Comparison of ENCODE assay signal across 1 cellular context in the genomic region with DNA sequence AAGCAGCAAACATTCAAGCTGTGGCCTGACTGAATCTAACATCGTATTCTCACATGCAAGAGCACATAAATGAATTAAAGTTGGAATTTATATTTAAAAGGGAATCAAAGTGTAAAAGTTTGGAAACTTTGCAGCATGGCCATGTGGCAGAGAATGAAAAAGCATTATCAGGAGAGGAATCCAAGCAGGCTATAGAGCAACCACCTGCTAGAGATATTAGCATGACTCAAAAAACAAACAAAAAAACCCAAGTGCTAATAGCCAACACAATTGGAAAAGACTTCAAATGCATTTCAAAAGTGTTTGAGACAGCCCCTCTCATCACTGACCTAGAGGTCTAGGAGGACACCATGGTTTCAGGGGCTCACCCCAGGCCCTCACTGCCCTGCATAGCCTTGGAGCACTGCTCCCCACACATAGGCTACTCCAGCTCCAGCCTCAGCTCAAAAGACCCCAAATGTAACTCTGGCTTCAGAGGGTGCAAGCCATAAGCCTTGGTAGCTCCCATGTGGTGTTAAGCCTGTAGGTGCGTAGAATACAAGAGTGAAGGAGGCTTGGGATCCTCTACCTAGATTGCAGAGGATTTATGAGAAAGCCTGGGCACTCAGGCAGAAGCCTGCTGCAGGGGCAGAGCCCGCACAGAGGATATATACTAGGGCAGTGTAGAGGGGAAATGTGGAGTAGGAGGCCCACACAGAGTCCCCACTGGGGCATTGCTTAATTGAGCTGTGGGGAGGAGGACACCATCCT.
TF ChIP-seq lines count a peak whose summit lies in the region.

No MANE protein-coding gene starts in this region.

TF ChIP-seq in liver, 16 proteins besides CTCF, POLR2A, EP300 and RAD21 (continued from another document):
- TF ChIP-seq, protein P1, sequence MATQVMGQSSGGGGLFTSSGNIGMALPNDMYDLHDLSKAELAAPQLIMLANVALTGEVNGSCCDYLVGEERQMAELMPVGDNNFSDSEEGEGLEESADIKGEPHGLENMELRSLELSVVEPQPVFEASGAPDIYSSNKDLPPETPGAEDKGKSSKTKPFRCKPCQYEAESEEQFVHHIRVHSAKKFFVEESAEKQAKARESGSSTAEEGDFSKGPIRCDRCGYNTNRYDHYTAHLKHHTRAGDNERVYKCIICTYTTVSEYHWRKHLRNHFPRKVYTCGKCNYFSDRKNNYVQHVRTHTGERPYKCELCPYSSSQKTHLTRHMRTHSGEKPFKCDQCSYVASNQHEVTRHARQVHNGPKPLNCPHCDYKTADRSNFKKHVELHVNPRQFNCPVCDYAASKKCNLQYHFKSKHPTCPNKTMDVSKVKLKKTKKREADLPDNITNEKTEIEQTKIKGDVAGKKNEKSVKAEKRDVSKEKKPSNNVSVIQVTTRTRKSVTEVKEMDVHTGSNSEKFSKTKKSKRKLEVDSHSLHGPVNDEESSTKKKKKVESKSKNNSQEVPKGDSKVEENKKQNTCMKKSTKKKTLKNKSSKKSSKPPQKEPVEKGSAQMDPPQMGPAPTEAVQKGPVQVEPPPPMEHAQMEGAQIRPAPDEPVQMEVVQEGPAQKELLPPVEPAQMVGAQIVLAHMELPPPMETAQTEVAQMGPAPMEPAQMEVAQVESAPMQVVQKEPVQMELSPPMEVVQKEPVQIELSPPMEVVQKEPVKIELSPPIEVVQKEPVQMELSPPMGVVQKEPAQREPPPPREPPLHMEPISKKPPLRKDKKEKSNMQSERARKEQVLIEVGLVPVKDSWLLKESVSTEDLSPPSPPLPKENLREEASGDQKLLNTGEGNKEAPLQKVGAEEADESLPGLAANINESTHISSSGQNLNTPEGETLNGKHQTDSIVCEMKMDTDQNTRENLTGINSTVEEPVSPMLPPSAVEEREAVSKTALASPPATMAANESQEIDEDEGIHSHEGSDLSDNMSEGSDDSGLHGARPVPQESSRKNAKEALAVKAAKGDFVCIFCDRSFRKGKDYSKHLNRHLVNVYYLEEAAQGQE (IDR thresholded peaks at IDR 0.05), result no peak
